In genomic region chr6:5995705-5996686, GRCh38 we compare ENCODE assay signal across 8 cellular contexts. TPM values are rescaled to one million over a fixed set of nuclear protein-coding genes. Genes with fewer than 3 reads are reported as not detected.
DNase-seq lines count a peak whose midpoint lies in the region; ATAC-seq, FAIRE-seq and TF ChIP-seq lines count a peak whose summit lies in the region.

No MANE protein-coding gene starts in this region.

- H3K79me1 ChIP-seq in mesenchymal stem cell (replicated peaks; ENCODE audit: low read length, poor library complexity, severe bottlenecking): no peaks in the 10 kb centered on the region

- no peak overlapping the region for H3K4ac ChIP-seq in mesenchymal stem cell (ENCODE audit: low read depth in 1 of 2, low read length in 2 of 2)

- H3K4me3 ChIP-seq in ectodermal cell (ENCODE audit: insufficient read depth, low read depth, low read length) (peak overlapping the region; percentile 53), mesenchymal stem cell (ENCODE audit: insufficient read depth in 1 of 2, low read depth in 1 of 2, low read length in 2 of 2) (peak overlapping the region; percentile 45 to 91), transverse colon (peak overlapping the region; percentile 5 to 68 (median 38))

- peak overlapping the region; percentile 92 for H3K9ac ChIP-seq in mesenchymal stem cell (ENCODE audit: low read length)

- peak overlapping the region; percentile 96 for H3K4me2 ChIP-seq in mesenchymal stem cell (ENCODE audit: low read length, poor library complexity, severe bottlenecking)

- no peak overlapping the region for H3K18ac ChIP-seq in mesenchymal stem cell (ENCODE audit: low read depth in 1 of 2, low read length in 2 of 2)

- TF ChIP-seq POLR2A in H54 (IDR thresholded peaks at IDR 0.05; ENCODE audit: low read depth, low read length) (peak; percentile 26), transverse colon (IDR thresholded peaks at IDR 0.05) (no peak)

- no peak overlapping the region for H2BK15ac ChIP-seq in mesenchymal stem cell (ENCODE audit: low read depth, poor library complexity, severe bottlenecking)

- H3K23ac ChIP-seq in mesenchymal stem cell (ENCODE audit: low read length in 2 of 2): no peak overlapping the region

- H3K27ac ChIP-seq in ectodermal cell (ENCODE audit: insufficient read depth, low read depth, low read length, poor library complexity, severe bottlenecking) (no peak overlapping the region), mesenchymal stem cell (ENCODE audit: low read length, poor library complexity, severe bottlenecking) (no peak overlapping the region), transverse colon (peak overlapping the region in 3 of 4 donors; percentile 10 to 27 (median 24))

- no peak overlapping the region for H2BK5ac ChIP-seq in mesenchymal stem cell (ENCODE audit: low read depth, low read length, poor library complexity, severe bottlenecking)

- no peak overlapping the region for H4K8ac ChIP-seq in mesenchymal stem cell (ENCODE audit: low read length)

- DNase-seq in AG08395 (ENCODE audit: low spot score): peak; percentile 89
- DNase-seq in H54 (ENCODE audit: insufficient read length, low spot score): peak; percentile 80
- peak; percentile 37 for DNase-seq in SHP77 treated with DMSO at 0.1 percent for 48 hours (lab: John Stamatoyannopoulos, UW)
- no peak for DNase-seq in mesenchymal stem cell
- DNase-seq in transverse colon: peak; percentile 54
- no peak for DNase-seq in RCC 7860 (ENCODE audit: low spot score)

- H3K36me3 ChIP-seq in ectodermal cell (ENCODE audit: control insufficient read depth, insufficient read depth, low read length): no peaks in the 10 kb centered on the region
- no peaks in the 10 kb centered on the region for H3K36me3 ChIP-seq in mesenchymal stem cell (ENCODE audit: control insufficient read depth in 1 of 2, insufficient read depth in 2 of 2, low read depth in 1 of 2, low read length in 2 of 2)
- no peaks in the 10 kb centered on the region for H3K36me3 ChIP-seq in transverse colon

- no peak overlapping the region for H3K14ac ChIP-seq in mesenchymal stem cell (ENCODE audit: low read length in 2 of 2)

- TF ChIP-seq EP300 in transverse colon (IDR thresholded peaks at IDR 0.05; ENCODE audit: low read depth): no peak

- intact Hi-C loops in transverse colon (cut with DNase I; ENCODE audit: low total_unique reads): no loop called here

- H2AK5ac ChIP-seq in mesenchymal stem cell (ENCODE audit: low read length, severe bottlenecking): no peak overlapping the region

- no peak overlapping the region for H4K91ac ChIP-seq in mesenchymal stem cell (ENCODE audit: low read length)

- in situ Hi-C loops in transverse colon (cut with MboI; ENCODE audit: low pct_ligation_motif_present in 1 of 4, low pct_unique_long_range_greater_than_20kb in 1 of 4, low sequenced_read_pairs in 3 of 4): no loop called here

- peaks cover 95% of the 10 kb centered on the region for H3K27me3 ChIP-seq in ectodermal cell (ENCODE audit: control insufficient read depth, insufficient read depth, low read length, poor library complexity, severe bottlenecking)
- peaks cover 46 to 70% of the 10 kb centered on the region in 2 experiments for H3K27me3 ChIP-seq in mesenchymal stem cell (ENCODE audit: control insufficient read depth in 1 of 2, insufficient read depth in 1 of 2, low read length in 2 of 2)
- H3K27me3 ChIP-seq in transverse colon: peaks cover 100% of the 10 kb centered on the region

- FAIRE-seq in H54 (lab: Jason Lieb, UNC) (no peak), RCC 7860 (lab: Jason Lieb, UNC) (no peak)

- H3K4me1 ChIP-seq in ectodermal cell (ENCODE audit: control insufficient read depth, insufficient read depth, low read length) (peaks cover 18% of the 10 kb centered on the region), mesenchymal stem cell (ENCODE audit: control insufficient read depth, insufficient read depth, low read depth, low read length) (peaks cover 17% of the 10 kb centered on the region), transverse colon (peaks cover 13 to 38% (median 27%) of the 10 kb centered on the region in 4 donors)

- H3K9me3 ChIP-seq in ectodermal cell (ENCODE audit: control insufficient read depth, low read length) (no peaks in the 10 kb centered on the region), mesenchymal stem cell (ENCODE audit: control insufficient read depth, low read length) (no peaks in the 10 kb centered on the region), transverse colon (no peaks in the 10 kb centered on the region)

- H2AFZ ChIP-seq in mesenchymal stem cell (ENCODE audit: low read depth, low read length): no peak overlapping the region

- 3 to 4% methylated on average over 50 of the region's 50 CpGs for WGBS in ectodermal cell, 2 experiments
- 26% methylated on average over 40 of the region's 50 CpGs for WGBS in mesenchymal stem cell
- WGBS in transverse colon (ENCODE audit: low coverage in 1 of 2), 2 donors: 5 to 7% methylated on average over 4 to 48 of the region's 50 CpGs

- no peak overlapping the region for H2BK120ac ChIP-seq in mesenchymal stem cell (ENCODE audit: low read depth, low read length)

- TF ChIP-seq CTCF in transverse colon (IDR thresholded peaks at IDR 0.05): peak in 2 of 5 experiments; percentile 10 to 13

- H2BK12ac ChIP-seq in mesenchymal stem cell (ENCODE audit: low read length in 2 of 2): no peak overlapping the region

- ATAC-seq in GM21723 (IDR thresholded peaks at IDR 0.05; ENCODE audit: unreplicated experiment): no peak

RNA-seq across cellular contexts. Expression of gene NRN1, which starts 10.7 kb away (rescaled TPM):
- polyA plus RNA-seq in ectodermal cell (2013, experiment 1 of 4): 1.0 TPM
- polyA plus RNA-seq in ectodermal cell (2013, experiment 2 of 4): 1.3 TPM
- polyA plus RNA-seq in ectodermal cell (2013, experiment 3 of 4): 1.3 TPM
- 1.5 TPM for polyA plus RNA-seq in ectodermal cell (2013, experiment 4 of 4)
- polyA plus RNA-seq in mesenchymal stem cell (2013, experiment 1 of 2): 0.30 TPM
- polyA plus RNA-seq in mesenchymal stem cell (2013, experiment 2 of 2): 0.40 TPM
- total RNA-seq in transverse colon: 1 to 10 TPM in 2 of 4 donors, not detected in 2; 1.2 to 2.5 TPM

Comparison
In these comparisons a context has a peak if more than half of its experiments do, and no peak if none do; other contexts are left out.
1. DNase-seq: peak in AG08395 (single experiment), H54 (single experiment), SHP77 treated with DMSO at 0.1 percent for 48 hours (single experiment) and transverse colon (single experiment); none in mesenchymal stem cell (single experiment) and RCC 7860 (single experiment).
2. H3K27ac ChIP-seq: peak in transverse colon (3 of 4); none in ectodermal cell (single experiment) and mesenchymal stem cell (single experiment).
3. Peak in every context shown above with its lines, with median percentiles within 50 percentile points of each other: H3K4me3 ChIP-seq.